8 cellular contexts compared by ENCODE assay signal in genomic region chr15:43746245-43746902, GRCh38. TPM values are rescaled to one million over a fixed set of nuclear protein-coding genes. Genes with fewer than 3 reads are reported as not detected.
A peak's percentile ranks its signal among the peaks of the same experiment; 100 is the strongest.
DNase-seq lines count a peak whose midpoint lies in the region; ATAC-seq lines count a peak whose summit lies in the region.
"Not testable (repeated sequence)": the region's sequence is repeated elsewhere in the genome, so short reads cannot be mapped to it uniquely, and the experiment has no call there.

TSS of gene PDIA3 (plus strand) at chr15:43746438. CDS start at chr15:43746540, 102 bp downstream.

- not testable (repeated sequence) for H3K27me3 Mint-ChIP-seq in activated CD4-positive, alpha-beta T cell treated with anti-CD3 and anti-CD28 coated beads, Interleukin-2, amount 10 ng/mL, durations not matched to agents 24 days and 14 days

- intact Hi-C loops in activated CD4-positive, alpha-beta T cell treated with anti-CD3 and anti-CD28 coated beads, Interleukin-2, amount 10 ng/mL, durations not matched to agents 24 days and 14 days (cut with micrococcal nuclease), result loop anchor here (5.0 kb wide), 2 partner anchors 234 to 1809 kb away; no protein-coding TSS in a partner anchor

- peak; percentile 77 for ATAC-seq in HG03432 (IDR thresholded peaks at IDR 0.05; ENCODE audit: unreplicated experiment)

- H3K4me1 Mint-ChIP-seq in activated CD4-positive, alpha-beta T cell treated with anti-CD3 and anti-CD28 coated beads, Interleukin-2, amount 10 ng/mL, durations not matched to agents 24 days and 14 days, result peaks cover 20% of the 10 kb centered on the region

- peaks cover 25% of the 10 kb centered on the region for H3K36me3 Mint-ChIP-seq in activated CD4-positive, alpha-beta T cell treated with anti-CD3 and anti-CD28 coated beads, Interleukin-2, amount 10 ng/mL, durations not matched to agents 24 days and 14 days (ENCODE audit: low read depth)

- not testable (repeated sequence) for H3K9me3 Mint-ChIP-seq in activated CD4-positive, alpha-beta T cell treated with anti-CD3 and anti-CD28 coated beads, Interleukin-2, amount 10 ng/mL, durations not matched to agents 24 days and 14 days

- peak within 1 kb of the TSS; percentile 98 for H3K27ac Mint-ChIP-seq in activated CD4-positive, alpha-beta T cell treated with anti-CD3 and anti-CD28 coated beads, Interleukin-2, amount 10 ng/mL, durations not matched to agents 24 days and 14 days

- peak within 1 kb of the TSS; percentile 96 for H3K4me3 Mint-ChIP-seq in activated CD4-positive, alpha-beta T cell treated with anti-CD3 and anti-CD28 coated beads, Interleukin-2, amount 10 ng/mL, durations not matched to agents 24 days and 14 days

- DNase-seq in Ammon's horn (ENCODE audit: low spot score) (peak; percentile 96), GM19238 (ENCODE audit: insufficient read length, low spot score) (peak; percentile 77), NCI-H524 treated with DMSO at 0.1 percent for 48 hours (lab: John Stamatoyannopoulos, UW) (peak; percentile 51), kidney glomerular epithelial cell (lab: John Stamatoyannopoulos, UW) (peak; percentile 45)
- peak; percentile 98 for DNase-seq in activated CD4-positive, alpha-beta T cell treated with anti-CD3 and anti-CD28 coated beads, Interleukin-2, amount 10 ng/mL, durations not matched to agents 24 days and 14 days
- peak; percentile 93 for DNase-seq in stimulated activated CD4-positive, alpha-beta T cell treated with anti-CD3 and anti-CD28 coated beads, Interleukin-15, amount 100 ng/mL, for 24 hours

- peak within 1 kb of the TSS; percentile 79 for H3K27ac ChIP-seq in cingulate gyrus (ENCODE audit: low read depth, low read length)

RNA-seq across cellular contexts. Expression of gene PDIA3, which starts in this region (rescaled TPM):
- total RNA-seq in activated CD4-positive, alpha-beta T cell treated with anti-CD3 and anti-CD28 coated beads, Interleukin-2, amount 10 ng/mL, durations not matched to agents 24 days and 14 days, result 313 and 336 TPM in 2 replicates

Comparison
In these comparisons a context has a peak if more than half of its experiments do, and no peak if none do; other contexts are left out.
1. Peak in every context shown above with its lines: DNase-seq, ATAC-seq and H3K27ac ChIP-seq.
2. DNase-seq: peak in every context shown above with its lines; median percentile 98 in activated CD4-positive, alpha-beta T cell treated with anti-CD3 and anti-CD28 coated beads, Interleukin-2, amount 10 ng/mL, durations not matched to agents 24 days and 14 days; 96 in Ammon's horn; 93 in stimulated activated CD4-positive, alpha-beta T cell treated with anti-CD3 and anti-CD28 coated beads, Interleukin-15, amount 100 ng/mL, for 24 hours; 77 in GM19238; 51 in NCI-H524 treated with DMSO at 0.1 percent for 48 hours; 45 in kidney glomerular epithelial cell.